In genomic region chr17:56762988-56763387, GRCh38 we compare ENCODE assay signal across 2 cellular contexts.
TF ChIP-seq lines count a peak whose summit lies in the region.

No MANE protein-coding gene starts in this region.

TF ChIP-seq in SK-N-SH, 30 proteins besides CTCF, POLR2A, EP300 and RAD21 (continued from another document):
- TF ChIP-seq PBX3 (IDR thresholded peaks at IDR 0.05), result no peak
- TF ChIP-seq MEF2A (IDR thresholded peaks at IDR 0.05; ENCODE audit: borderline replicate concordance, low read depth), result no peak
- TF ChIP-seq FOSL2 (IDR thresholded peaks at IDR 0.05; ENCODE audit: borderline replicate concordance, low read depth), result no peak
- no peak for TF ChIP-seq IRF3 (IDR thresholded peaks at IDR 0.05; ENCODE audit: low read depth, low read length)
- TF ChIP-seq GATA2 (CRISPR knock-in tag; IDR thresholded peaks at IDR 0.05), result no peak
- no peak for TF ChIP-seq SMC3 (IDR thresholded peaks at IDR 0.05; ENCODE audit: low read depth, low read length)
- TF ChIP-seq USF1 (IDR thresholded peaks at IDR 0.05; ENCODE audit: borderline replicate concordance, low read depth), result no peak
- no peak for TF ChIP-seq MXI1 (IDR thresholded peaks at IDR 0.05; ENCODE audit: low read depth, low read length)
- TF ChIP-seq FOXJ3 (CRISPR knock-in tag; IDR thresholded peaks at IDR 0.05), result no peak
- no peak for TF ChIP-seq FOXM1 (IDR thresholded peaks at IDR 0.05; ENCODE audit: low read depth)
- no peak for TF ChIP-seq NFIC (IDR thresholded peaks at IDR 0.05; ENCODE audit: borderline replicate concordance)
- no peak for TF ChIP-seq RFX5 (IDR thresholded peaks at IDR 0.05; ENCODE audit: low read length)
- no peak for TF ChIP-seq ELF1 (IDR thresholded peaks at IDR 0.05)
- TF ChIP-seq YY1 (IDR thresholded peaks at IDR 0.05; ENCODE audit: low read depth), result no peak
- no peak for TF ChIP-seq NRF1 (IDR thresholded peaks at IDR 0.05; ENCODE audit: low read depth, low read length)
- no peak for TF ChIP-seq ZBTB33 (IDR thresholded peaks at IDR 0.05; ENCODE audit: borderline replicate concordance, low read depth)
- TF ChIP-seq RXRA (IDR thresholded peaks at IDR 0.05; ENCODE audit: borderline replicate concordance, low read depth), result no peak
- TF ChIP-seq GABPA (IDR thresholded peaks at IDR 0.05; ENCODE audit: low read depth), result no peak
- no peak for TF ChIP-seq USF2 (IDR thresholded peaks at IDR 0.05; ENCODE audit: borderline replicate concordance, low read depth, low read length)

TF ChIP-seq in SK-N-SH treated with all-trans-retinoic acid at 6 μM for 48 hours, 23 proteins besides CTCF, POLR2A, EP300 and RAD21 (continued from another document):
- TF ChIP-seq CREB5 (CRISPR knock-in tag; IDR thresholded peaks at IDR 0.05; ENCODE audit: low read depth) (no peak), ZNF8 (CRISPR knock-in tag; IDR thresholded peaks at IDR 0.05) (no peak), CSDC2 (CRISPR knock-in tag; IDR thresholded peaks at IDR 0.05) (no peak), CSRNP3 (CRISPR knock-in tag; IDR thresholded peaks at IDR 0.05) (no peak), ZFP3 (CRISPR knock-in tag; IDR thresholded peaks at IDR 0.05) (no peak)
